In the genomic region with DNA sequence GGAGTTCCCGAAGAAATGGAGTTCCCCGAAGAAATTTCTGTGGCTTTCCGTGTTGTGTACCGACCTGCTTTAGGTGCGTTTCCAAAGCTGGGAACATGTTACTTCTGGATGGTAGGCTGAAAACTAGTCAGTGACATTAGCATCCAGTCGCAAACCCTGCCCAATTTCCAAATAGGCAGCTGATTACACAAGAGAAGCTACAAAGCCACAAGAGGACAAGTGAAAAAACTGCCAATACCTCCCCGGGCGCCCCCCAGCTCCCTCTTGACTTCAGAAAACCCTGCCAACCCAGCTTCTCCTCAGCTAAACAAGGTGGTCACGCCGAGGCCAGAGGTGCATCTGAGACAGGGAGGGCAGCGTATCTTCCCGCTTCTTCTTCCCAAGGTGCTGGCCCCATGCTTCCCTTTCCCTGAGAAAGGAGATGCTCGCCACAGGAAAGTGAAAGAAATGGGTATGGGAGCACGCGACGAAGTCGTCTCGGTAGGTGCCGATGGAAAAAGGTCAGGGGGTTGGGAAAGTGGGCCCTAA, we compare ENCODE assay signal across 8 cellular contexts. TPM values are rescaled to one million over a fixed set of nuclear protein-coding genes. Genes with fewer than 3 reads are reported as not detected.
DNase-seq lines count a peak whose midpoint lies in the region; ATAC-seq and TF ChIP-seq lines count a peak whose summit lies in the region.

No MANE protein-coding gene starts in this region.

- no peaks in the 10 kb centered on the region; the same call in 1 of the 2 replicates for H3K4me1 ChIP-seq in iPS-20b (ENCODE audit: insufficient read depth, low read length)

- H3K36me3 Mint-ChIP-seq in stimulated activated naive B cell treated with anti-CD40 and anti-IgM and Interleukin-4, amounts not matched to agents 10 μg/mL and 1 μg/mL and 100 μg/mL, for 72 hours, result peaks cover 6 to 7% of the 10 kb centered on the region in 2 donors

- no peak for TF ChIP-seq CTCF in astrocyte of the spinal cord (IDR thresholded peaks at IDR 0.05; ENCODE audit: low read depth, low read length)

- H3K27me3 ChIP-seq in iPS-20b (ENCODE audit: insufficient read depth, low read length), result no peaks in the 10 kb centered on the region

- no peaks in the 10 kb centered on the region for H3K27me3 Mint-ChIP-seq in stimulated activated naive B cell treated with anti-CD40 and anti-IgM and Interleukin-4, amounts not matched to agents 10 μg/mL and 1 μg/mL and 100 μg/mL, for 72 hours

- peak overlapping the region; percentile 93 to 95 for H3K4me3 Mint-ChIP-seq in stimulated activated naive B cell treated with anti-CD40 and anti-IgM and Interleukin-4, amounts not matched to agents 10 μg/mL and 1 μg/mL and 100 μg/mL, for 72 hours

- peaks cover 35% of the 10 kb centered on the region for H3K36me3 ChIP-seq in iPS-20b (ENCODE audit: insufficient read depth, low read depth, low read length)

- H3K9ac ChIP-seq in iPS-20b (ENCODE audit: low read depth, low read length), result peak overlapping the region; percentile 77; the same call in 1 of the 2 replicates

- ATAC-seq in GM19372 (IDR thresholded peaks at IDR 0.05; ENCODE audit: low read depth, unreplicated experiment), result peak; percentile 1
- peak; percentile 18 to 28 for ATAC-seq in stimulated activated naive B cell treated with anti-CD40 and anti-IgM and Interleukin-4, amounts not matched to agents 10 μg/mL and 1 μg/mL and 100 μg/mL, for 72 hours (replicated peaks)
- no peak for ATAC-seq in GM21390 (IDR thresholded peaks at IDR 0.05; ENCODE audit: unreplicated experiment)

- H3K9me3 ChIP-seq in iPS-20b (ENCODE audit: insufficient read depth, low read depth, low read length), result no peaks in the 10 kb centered on the region

- DNase-seq in AG08396 (ENCODE audit: low spot score) (peak; percentile 25), NCI-H748 (lab: John Stamatoyannopoulos, UW; ENCODE audit: unreplicated experiment) (peak; percentile 51), astrocyte of the spinal cord (ENCODE audit: low read depth, low spot score) (peak; percentile 16), mesenteric fat pad (ENCODE audit: low spot score) (no peak)
- no peak for DNase-seq in stimulated activated naive B cell treated with anti-CD40 and anti-IgM and Interleukin-4, amounts not matched to agents 10 μg/mL and 1 μg/mL and 100 μg/mL, for 72 hours

- in situ Hi-C loops in astrocyte of the spinal cord (cut with HindIII; ENCODE audit: low sequenced_read_pairs), result no loop called here

- no peaks in the 10 kb centered on the region for H3K9me3 Mint-ChIP-seq in stimulated activated naive B cell treated with anti-CD40 and anti-IgM and Interleukin-4, amounts not matched to agents 10 μg/mL and 1 μg/mL and 100 μg/mL, for 72 hours

- no peak overlapping the region for H3K27ac ChIP-seq in iPS-20b (ENCODE audit: low read length)

- peak overlapping the region; percentile 69 for H3K4me3 ChIP-seq in astrocyte of the spinal cord (ENCODE audit: low read depth, low read length)
- H3K4me3 ChIP-seq in iPS-20b (ENCODE audit: low read length), result peak overlapping the region; percentile 75

- peaks cover 10 to 23% of the 10 kb centered on the region in 2 donors for H3K4me1 Mint-ChIP-seq in stimulated activated naive B cell treated with anti-CD40 and anti-IgM and Interleukin-4, amounts not matched to agents 10 μg/mL and 1 μg/mL and 100 μg/mL, for 72 hours

- peak overlapping the region; percentile 98 for H3K27ac Mint-ChIP-seq in stimulated activated naive B cell treated with anti-CD40 and anti-IgM and Interleukin-4, amounts not matched to agents 10 μg/mL and 1 μg/mL and 100 μg/mL, for 72 hours

RNA-seq across cellular contexts. Expression of a gene that starts 0.6 kb away (rescaled TPM):
- total RNA-seq in mesenteric fat pad, result 0.42 TPM

RNA-seq across cellular contexts. Expression of a gene that starts 52.5 kb away (rescaled TPM):
- 89.9 TPM for total RNA-seq in mesenteric fat pad

Comparison
In these comparisons a context has a peak if more than half of its experiments do, and no peak if none do; other contexts are left out.
1. DNase-seq: peak in AG08396 (single experiment), NCI-H748 (single experiment) and astrocyte of the spinal cord (single experiment); none in stimulated activated naive B cell treated with anti-CD40 and anti-IgM and Interleukin-4, amounts not matched to agents 10 μg/mL and 1 μg/mL and 100 μg/mL, for 72 hours (single experiment) and mesenteric fat pad (single experiment).